ENCODE assay signal across 18 cellular contexts in the genomic region with DNA sequence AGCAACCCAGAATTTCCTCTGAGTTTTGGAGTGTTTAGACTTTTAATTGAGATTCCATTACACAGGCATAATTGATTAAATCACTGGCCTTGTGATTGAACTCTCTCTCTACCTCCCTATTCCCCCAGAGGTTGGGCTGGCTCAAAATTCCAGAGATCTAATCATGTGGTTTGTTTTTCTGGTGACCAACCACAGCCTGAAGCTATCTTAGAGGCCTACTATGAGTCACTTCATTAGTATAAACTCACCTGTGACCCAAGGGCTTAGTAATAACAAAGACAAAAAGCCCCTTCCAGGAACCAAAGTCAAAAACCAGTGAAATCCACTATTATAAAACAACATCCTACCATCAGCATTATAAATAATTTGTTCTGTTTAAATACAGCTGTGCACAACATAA.
DNase-seq lines count a peak whose midpoint lies in the region; ATAC-seq and TF ChIP-seq lines count a peak whose summit lies in the region.
"Had no signal": no experiment of that assay in that cellular context is flagged by ENCODE, and none has a peak within 500 bp of the region (broad histone marks: within the 10 kb centered on the region; RNA-seq: fewer than 3 reads in every experiment).

No MANE protein-coding gene starts in this region.

- H3K27me3 ChIP-seq in brain microvascular endothelial cell (replicated peaks) (no peaks in the 10 kb centered on the region), kidney epithelial cell (ENCODE audit: control insufficient read depth, insufficient read depth, low read length) (no peaks in the 10 kb centered on the region)
- H3K27me3 ChIP-seq: adrenal gland, dorsolateral prefrontal cortex, gastrocnemius medialis had no signal

- DNase-seq in Daoy (ENCODE audit: low read depth) (peak; percentile 71), M059J (ENCODE audit: low read depth) (peak; percentile 99), brain microvascular endothelial cell (peak; percentile 29), kidney epithelial cell (ENCODE audit: low read depth) (peak; percentile 78), NCI-H1417 (lab: John Stamatoyannopoulos, UW) (no peak), dedifferentiated amniotic fluid mesenchymal stem cell (ENCODE audit: extremely low spot score) (no peak)
- DNase-seq: activated CD4-positive, alpha-beta T cell treated with anti-CD3 and anti-CD28 coated beads for 1 hour; adrenal gland; AML-193; dorsolateral prefrontal cortex; gastrocnemius medialis; NCI-H187; NCI-H526; stimulated activated CD4-positive, alpha-beta T cell treated with anti-CD3 and anti-CD28 coated beads, Interleukin-12 subunit alpha, Interleukin-12 subunit beta, amount 100 ng/mL, for 4 hours; T-helper 17 cell had no signal

- H3K27ac ChIP-seq in brain microvascular endothelial cell: no peak overlapping the region
- H3K27ac ChIP-seq: adrenal gland, dorsolateral prefrontal cortex, gastrocnemius medialis had no signal

- in situ Hi-C loops in brain microvascular endothelial cell (cut with HindIII; ENCODE audit: low pct_ligation_motif_present, low sequenced_read_pairs): no loop called here

- H3K36me3 ChIP-seq in brain microvascular endothelial cell (replicated peaks) (no peaks in the 10 kb centered on the region), kidney epithelial cell (ENCODE audit: control insufficient read depth, insufficient read depth, low read length) (no peaks in the 10 kb centered on the region)
- H3K36me3 ChIP-seq: adrenal gland, gastrocnemius medialis, HAP-1 had no signal

- ATAC-seq in GM19328 (IDR thresholded peaks at IDR 0.05; ENCODE audit: unreplicated experiment): no peak
- ATAC-seq in GM18870 (IDR thresholded peaks at IDR 0.05; ENCODE audit: unreplicated experiment): no peak
- ATAC-seq: gastrocnemius medialis, T-helper 17 cell had no signal

- H3K4me3 ChIP-seq in brain microvascular endothelial cell (ENCODE audit: low read depth, low read length) (no peak overlapping the region), kidney epithelial cell (ENCODE audit: low read depth, low read length) (no peak overlapping the region)
- H3K4me3 ChIP-seq: adrenal gland, dorsolateral prefrontal cortex, gastrocnemius medialis, HAP-1 had no signal

- TF ChIP-seq CTCF in brain microvascular endothelial cell (IDR thresholded peaks at IDR 0.05; ENCODE audit: low read depth, low read length, missing control alignments): no peak
- TF ChIP-seq CTCF in kidney epithelial cell (IDR thresholded peaks at IDR 0.05; ENCODE audit: insufficient read depth, low read length, poor library complexity, severe bottlenecking): no peak

Comparison
In these comparisons a context has a peak if more than half of its experiments do, and no peak if none do; other contexts are left out.
1. DNase-seq: peak in Daoy (single experiment), M059J (single experiment), brain microvascular endothelial cell (single experiment) and kidney epithelial cell (single experiment); none in NCI-H1417 (0 of 3) and dedifferentiated amniotic fluid mesenchymal stem cell (single experiment).